In the genomic region with DNA sequence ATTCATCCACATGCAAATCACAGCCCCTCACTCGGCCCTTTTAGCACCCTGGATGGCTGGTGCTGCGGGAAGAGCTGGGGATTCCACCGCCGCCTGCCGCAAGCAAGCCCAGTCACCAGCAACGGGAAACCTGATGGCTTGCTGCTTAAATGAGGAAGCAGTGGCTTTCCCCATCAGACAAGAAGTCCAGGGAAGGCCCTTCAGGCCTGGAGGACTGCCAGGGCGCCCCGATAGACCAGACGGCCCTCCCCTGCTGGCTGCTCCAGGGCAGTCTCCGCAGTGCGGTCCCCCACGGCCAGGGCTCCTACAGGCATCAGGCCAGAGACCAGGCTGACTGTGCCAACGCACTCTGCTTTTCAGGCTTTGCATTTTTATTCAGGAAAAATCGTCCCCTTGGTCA, we compare ENCODE assay signal across 18 cellular contexts.
"Had no signal": no experiment of that assay in that cellular context is flagged by ENCODE, and none has a peak within 500 bp of the region (broad histone marks: within the 10 kb centered on the region; RNA-seq: fewer than 3 reads in every experiment).

No MANE protein-coding gene starts in this region.

- H3K27ac ChIP-seq: body of pancreas, coronary artery, heart right ventricle, lower lobe of right lung, pancreas, tibial nerve had no signal

- H3K4me3 ChIP-seq: body of pancreas, coronary artery, heart right ventricle, lower lobe of right lung, pancreas, tibial nerve had no signal

- ATAC-seq: activated T-cell treated with anti-CD3 and anti-CD28 coated beads, Interleukin-2, amount 50 U/mL, for 4 hours; body of pancreas; heart right ventricle; left colon; lower lobe of right lung; pancreas; stimulated activated memory B cell treated with anti-CD40 and anti-IgM and Interleukin-4, amounts not matched to agents 10 μg/mL and 1 μg/mL and 100 μg/mL, for 72 hours had no signal

- H3K36me3 ChIP-seq: heart right ventricle, lower lobe of right lung, pancreas, tibial nerve had no signal

- H3K9me3 ChIP-seq: body of pancreas, heart right ventricle, lower lobe of right lung, pancreas had no signal

- H3K4me1 ChIP-seq: body of pancreas, heart right ventricle, lower lobe of right lung, pancreas, tibial nerve had no signal

- H3K27me3 ChIP-seq: body of pancreas, pancreas, tibial nerve had no signal

- DNase-seq: activated CD4-positive, alpha-beta memory T cell treated with anti-CD3 and anti-CD28 coated beads for 36 hours; activated CD4-positive, alpha-beta T cell treated with anti-CD3 and anti-CD28 coated beads for 1 hour; activated effector memory CD4-positive, alpha-beta T cell treated with Interleukin-2 at 50 U/mL for 16 hours; activated naive CD4-positive, alpha-beta T cell treated with anti-CD3 and anti-CD28 coated beads, Interleukin-2, amount 50 U/mL, for 16 hours; activated T-cell treated with anti-CD3 and anti-CD28 coated beads, Interleukin-2, amount 50 U/mL, for 4 hours; body of pancreas; foreskin melanocyte; heart right ventricle; left colon; lower lobe of right lung; pancreas; retina; stimulated activated CD4-positive, alpha-beta T cell treated with anti-CD3 and anti-CD28 coated beads, Interleukin-12 subunit alpha, Interleukin-12 subunit beta, amount 100 ng/mL, for 4 hours; T-helper 1 cell; T1000 had no signal
